In the genomic region with DNA sequence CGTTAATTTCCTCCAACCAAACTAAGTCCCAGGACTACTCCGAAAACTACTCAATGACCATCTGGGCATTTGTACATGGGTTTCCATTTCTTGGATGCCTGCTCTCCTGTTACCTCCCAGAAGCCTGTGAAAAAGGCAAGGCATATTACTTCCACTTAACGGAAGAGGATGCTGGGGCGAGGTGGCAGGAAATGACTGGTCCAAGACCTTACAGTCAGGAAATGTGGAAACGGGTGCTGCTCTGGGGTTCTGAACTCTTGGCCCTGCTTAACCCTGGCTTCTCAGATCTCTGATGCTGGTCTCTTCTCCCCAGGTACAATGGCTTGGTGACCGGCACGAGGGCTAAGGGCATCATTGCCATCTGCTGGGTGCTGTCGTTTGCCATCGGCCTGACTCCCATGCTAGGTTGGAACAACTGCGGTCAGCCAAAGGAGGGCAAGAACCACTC, we compare ENCODE assay signal across 24 cellular contexts. TPM values are rescaled to one million over a fixed set of nuclear protein-coding genes. Genes with fewer than 3 reads are reported as not detected.
DNase-seq lines count a peak whose midpoint lies in the region; ATAC-seq and TF ChIP-seq lines count a peak whose summit lies in the region.
"Had no signal": no experiment of that assay in that cellular context is flagged by ENCODE, and none has a peak within 500 bp of the region (broad histone marks: within the 10 kb centered on the region; RNA-seq: fewer than 3 reads in every experiment).

No MANE protein-coding gene starts in this region.

- H3K36me3 Mint-ChIP-seq in activated CD4-positive, alpha-beta T cell treated with anti-CD3 and anti-CD28 coated beads for 36 hours (ENCODE audit: low read depth) = peaks cover 47% of the 10 kb centered on the region
- H3K36me3 Mint-ChIP-seq in activated B cell treated with CpG ODN at 0.5 μM for 24 hours (ENCODE audit: low read depth) (peaks cover 50% of the 10 kb centered on the region), progenitor cell of endocrine pancreas (ENCODE audit: insufficient read depth) (no peaks in the 10 kb centered on the region)

- POLR2A ChIA-PET in activated CD4-positive, alpha-beta T cell treated with anti-CD3 and anti-CD28 coated beads for 36 hours (lab: Charles Lee) = no interaction called here
- POLR2A ChIA-PET in activated B cell treated with CpG ODN at 0.5 μM for 24 hours (lab: Charles Lee) = no interaction called here

- H3K9me3 ChIP-seq in neutrophil = no peaks in the 10 kb centered on the region
- H3K9me3 ChIP-seq: A549, lower lobe of right lung, psoas muscle, SJCRH30, vagina had no signal

- peaks cover 93 to 98% of the 10 kb centered on the region in 2 experiments for H3K4me1 ChIP-seq in neutrophil (ENCODE audit: control insufficient read depth in 1 of 2, insufficient read depth in 1 of 2, low read depth in 1 of 2, low read length in 1 of 2)
- H3K4me1 ChIP-seq: A549 had no signal

- peaks cover 63% of the 10 kb centered on the region for H3K4me1 Mint-ChIP-seq in activated CD4-positive, alpha-beta T cell treated with anti-CD3 and anti-CD28 coated beads for 36 hours
- peaks cover 63% of the 10 kb centered on the region for H3K4me1 Mint-ChIP-seq in activated B cell treated with CpG ODN at 0.5 μM for 24 hours
- H3K4me1 Mint-ChIP-seq in progenitor cell of endocrine pancreas (ENCODE audit: low read depth) = no peaks in the 10 kb centered on the region

- CTCF ChIA-PET in activated CD4-positive, alpha-beta T cell treated with anti-CD3 and anti-CD28 coated beads for 36 hours (lab: Charles Lee) = no interaction called here
- CTCF ChIA-PET in activated B cell treated with CpG ODN at 0.5 μM for 24 hours (lab: Charles Lee) = no interaction called here

- H3K4me3 ChIP-seq in neutrophil (ENCODE audit: low read depth in 1 of 2, low read length in 1 of 2) = peak overlapping the region; percentile 41 to 54
- H3K4me3 ChIP-seq: A549, lower lobe of right lung, SJCRH30, smooth muscle cell, vagina had no signal

- no peak for ATAC-seq in activated CD4-positive, alpha-beta T cell treated with anti-CD3 and anti-CD28 coated beads for 36 hours
- ATAC-seq in activated B cell treated with CpG ODN at 0.5 μM for 24 hours (ENCODE audit: low read depth) = no peak
- ATAC-seq in GM18873 (IDR thresholded peaks at IDR 0.05; ENCODE audit: low FRiP score, unreplicated experiment) = no peak
- ATAC-seq: A549, lower lobe of right lung had no signal

- H3K27me3 Mint-ChIP-seq in activated CD4-positive, alpha-beta T cell treated with anti-CD3 and anti-CD28 coated beads for 36 hours = no peaks in the 10 kb centered on the region
- H3K27me3 Mint-ChIP-seq in activated B cell treated with CpG ODN at 0.5 μM for 24 hours = no peaks in the 10 kb centered on the region
- no peaks in the 10 kb centered on the region for H3K27me3 Mint-ChIP-seq in progenitor cell of endocrine pancreas
- H3K27me3 Mint-ChIP-seq: activated CD4-positive, alpha-beta T cell treated with anti-CD3 and anti-CD28 coated beads, Interleukin-2, amount 10 ng/mL, durations not matched to agents 7 days and 5 days; naive B cell had no signal

- no peaks in the 10 kb centered on the region for H3K27me3 ChIP-seq in neutrophil
- H3K27me3 ChIP-seq: SJCRH30, vagina had no signal

- peak overlapping the region; percentile 94 for H3K27ac ChIP-seq in neutrophil
- H3K27ac ChIP-seq: A549, KMS-11, lower lobe of right lung, psoas muscle, SJCRH30, vagina had no signal

- H3K9me3 Mint-ChIP-seq in activated CD4-positive, alpha-beta T cell treated with anti-CD3 and anti-CD28 coated beads for 36 hours (ENCODE audit: low read depth) = no peaks in the 10 kb centered on the region
- H3K9me3 Mint-ChIP-seq in activated B cell treated with CpG ODN at 0.5 μM for 24 hours (no peaks in the 10 kb centered on the region), progenitor cell of endocrine pancreas (ENCODE audit: low read depth) (no peaks in the 10 kb centered on the region)
- H3K9me3 Mint-ChIP-seq: activated CD4-positive, alpha-beta T cell treated with anti-CD3 and anti-CD28 coated beads, Interleukin-2, amount 10 ng/mL, durations not matched to agents 7 days and 5 days; naive B cell had no signal

- TF ChIP-seq CTCF in activated B cell treated with CpG ODN at 0.5 μM for 24 hours (IDR thresholded peaks at IDR 0.05) = no peak
- TF ChIP-seq CTCF in neutrophil (IDR thresholded peaks at IDR 0.05) = peak; percentile 15
- TF ChIP-seq CTCF in progenitor cell of endocrine pancreas (IDR thresholded peaks at IDR 0.05; ENCODE audit: unreplicated experiment) = no peak

- H3K36me3 ChIP-seq in neutrophil = peaks cover 60% of the 10 kb centered on the region
- H3K36me3 ChIP-seq: SJCRH30, vagina had no signal

- intact Hi-C loops in activated CD4-positive, alpha-beta T cell treated with anti-CD3 and anti-CD28 coated beads for 36 hours (cut with DNase I, micrococcal nuclease) = no loop called here
- intact Hi-C loops in activated B cell treated with CpG ODN at 0.5 μM for 24 hours (cut with micrococcal nuclease) = no loop called here
- intact Hi-C loops in posterior vena cava (cut with DNase I) = no loop called here

- H3K27ac Mint-ChIP-seq in activated CD4-positive, alpha-beta T cell treated with anti-CD3 and anti-CD28 coated beads for 36 hours = peak overlapping the region; percentile 1
- peak overlapping the region; percentile 78 for H3K27ac Mint-ChIP-seq in activated B cell treated with CpG ODN at 0.5 μM for 24 hours
- no peak overlapping the region for H3K27ac Mint-ChIP-seq in progenitor cell of endocrine pancreas
- H3K27ac Mint-ChIP-seq: activated CD4-positive, alpha-beta T cell treated with anti-CD3 and anti-CD28 coated beads, Interleukin-2, amount 10 ng/mL, durations not matched to agents 7 days and 5 days had no signal

- no peak overlapping the region for H3K4me3 Mint-ChIP-seq in activated CD4-positive, alpha-beta T cell treated with anti-CD3 and anti-CD28 coated beads for 36 hours
- H3K4me3 Mint-ChIP-seq in activated B cell treated with CpG ODN at 0.5 μM for 24 hours (no peak overlapping the region), progenitor cell of endocrine pancreas (ENCODE audit: low read depth) (no peak overlapping the region)
- H3K4me3 Mint-ChIP-seq: activated CD4-positive, alpha-beta T cell treated with anti-CD3 and anti-CD28 coated beads, Interleukin-2, amount 10 ng/mL, durations not matched to agents 7 days and 5 days had no signal

- DNase-seq in activated CD4-positive, alpha-beta T cell treated with anti-CD3 and anti-CD28 coated beads for 36 hours = no peak
- DNase-seq in activated CD4-positive, alpha-beta T cell treated with anti-CD3 and anti-CD28 coated beads for 48 hours = no peak
- peak; percentile 57 for DNase-seq in ELR (ENCODE audit: low read depth)
- no peak for DNase-seq in activated B cell treated with CpG ODN at 0.5 μM for 24 hours
- no peak for DNase-seq in posterior vena cava (ENCODE audit: low spot score)
- no peak for DNase-seq in progenitor cell of endocrine pancreas (ENCODE audit: low spot score, unreplicated experiment)
- DNase-seq: activated CD4-positive, alpha-beta T cell treated with anti-CD3 and anti-CD28 coated beads, Interleukin-2, amount 10 ng/mL, durations not matched to agents 7 days and 5 days; activated T-cell treated with anti-CD3 and anti-CD28 coated beads, Interleukin-2, amount 50 U/mL, for 48 hours; COR-L47; foreskin fibroblast; GOT3; lower lobe of right lung; naive B cell; NCI-H146; NCI-H510A treated with DMSO at 0.1 percent for 48 hours; SJCRH30; stimulated activated naive CD4-positive, alpha-beta T cell treated with Interleukin-2 at 50 U/mL for 16 hours had no signal

RNA-seq across cellular contexts. Expression of a gene that starts 12.9 kb away (rescaled TPM):
- total RNA-seq in activated CD4-positive, alpha-beta T cell treated with anti-CD3 and anti-CD28 coated beads for 36 hours = 10 to 100 TPM; 30.6 to 31.3 TPM
- total RNA-seq in activated B cell treated with CpG ODN at 0.5 μM for 24 hours = 35.7 and 35.8 TPM in 2 replicates
- 1 to 10 TPM; 1.9 to 2.6 TPM for total RNA-seq in posterior vena cava
- 5.2 and 6.4 TPM in 2 replicates for total RNA-seq in progenitor cell of endocrine pancreas

RNA-seq across cellular contexts. Expression of a gene that starts 54.8 kb away (rescaled TPM):
- total RNA-seq in activated CD4-positive, alpha-beta T cell treated with anti-CD3 and anti-CD28 coated beads for 36 hours = under 1 TPM; 0.16 to 0.28 TPM
- total RNA-seq in activated B cell treated with CpG ODN at 0.5 μM for 24 hours = 1.1 and 1.3 TPM in 2 replicates
- under 1 TPM; 0.24 to 0.28 TPM for total RNA-seq in posterior vena cava
- 0.50 and 0.75 TPM in 2 replicates for total RNA-seq in progenitor cell of endocrine pancreas
- total RNA-seq: smooth muscle cell, vagina had no signal
